ENCODE assay signal across 13 cellular contexts in the genomic region with DNA sequence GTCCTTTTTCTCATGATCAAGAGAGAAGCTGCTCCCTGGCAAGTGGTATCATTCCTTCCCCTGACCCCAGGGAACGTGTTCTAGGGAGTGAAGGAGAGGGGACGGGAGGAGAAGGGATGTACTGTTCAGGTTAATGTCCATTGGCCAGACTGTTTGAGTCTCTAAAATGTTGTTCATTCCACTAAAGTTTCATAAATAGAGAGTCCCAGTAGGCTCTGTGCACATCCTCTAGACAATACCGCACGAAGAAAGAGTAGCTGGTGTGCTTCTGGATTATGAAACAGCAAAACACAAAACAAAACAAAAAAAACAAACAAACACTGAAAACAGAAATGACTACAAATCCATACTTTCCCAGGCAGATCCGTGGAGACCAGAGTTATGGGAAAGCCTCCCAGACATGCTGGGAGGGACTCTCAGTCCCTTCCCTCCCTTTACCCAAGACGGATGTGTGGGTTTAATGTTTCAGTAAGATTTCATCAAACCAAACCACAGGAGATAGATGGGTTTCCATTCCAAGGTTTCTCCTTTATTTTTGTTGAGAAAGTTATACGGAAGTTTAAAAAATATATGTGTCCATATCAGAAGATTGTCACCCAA.
DNase-seq lines count a peak whose midpoint lies in the region; ATAC-seq and TF ChIP-seq lines count a peak whose summit lies in the region.
"Had no signal": no experiment of that assay in that cellular context is flagged by ENCODE, and none has a peak within 500 bp of the region (broad histone marks: within the 10 kb centered on the region; RNA-seq: fewer than 3 reads in every experiment).

No MANE protein-coding gene starts in this region.

- no peak for TF ChIP-seq POLR2A in uterus (IDR thresholded peaks at IDR 0.05)
- TF ChIP-seq POLR2A in tibial nerve (IDR thresholded peaks at IDR 0.05), result no peak

- H3K27me3 ChIP-seq in brain microvascular endothelial cell (replicated peaks), result no peaks in the 10 kb centered on the region
- no peaks in the 10 kb centered on the region for H3K27me3 ChIP-seq in uterus
- no peaks in the 10 kb centered on the region for H3K27me3 ChIP-seq in tibial nerve

- H3K4me1 Mint-ChIP-seq in stimulated activated naive CD8-positive, alpha-beta T cell treated with anti-CD3 and anti-CD28 coated beads, Interleukin-15, amount 100 ng/mL, for 72 hours, result peaks cover 21% of the 10 kb centered on the region
- H3K4me1 Mint-ChIP-seq in mesothelial cell of epicardium, result peaks cover 65% of the 10 kb centered on the region

- H3K36me3 ChIP-seq in brain microvascular endothelial cell (replicated peaks) (no peaks in the 10 kb centered on the region), uterus (no peaks in the 10 kb centered on the region), tibial nerve (no peaks in the 10 kb centered on the region)

- no peak overlapping the region for H3K4me3 Mint-ChIP-seq in stimulated activated naive CD8-positive, alpha-beta T cell treated with anti-CD3 and anti-CD28 coated beads, Interleukin-15, amount 100 ng/mL, for 72 hours
- H3K4me3 Mint-ChIP-seq in mesothelial cell of epicardium, result no peak overlapping the region

- TF ChIP-seq EP300 in tibial nerve (IDR thresholded peaks at IDR 0.05), result no peak

- H3K4me1 ChIP-seq in uterus, result peaks cover 0 to 4% of the 10 kb centered on the region in 2 donors
- peaks cover 0 to 22% (median 8%) of the 10 kb centered on the region in 4 donors for H3K4me1 ChIP-seq in tibial nerve

- peaks cover 11% of the 10 kb centered on the region for H3K36me3 Mint-ChIP-seq in mesothelial cell of epicardium

- in situ Hi-C loops in brain microvascular endothelial cell (cut with HindIII; ENCODE audit: low pct_ligation_motif_present, low sequenced_read_pairs), result no loop called here

- H3K27ac ChIP-seq in brain microvascular endothelial cell, result peak overlapping the region; percentile 75
- peak overlapping the region; percentile 61 to 67 for H3K27ac ChIP-seq in uterus
- peak overlapping the region in 2 of 4 donors; percentile 4 to 22 for H3K27ac ChIP-seq in tibial nerve
- H3K27ac ChIP-seq: KMS-11 had no signal

- WGBS in tibial nerve, 2 donors, result 53 to 61% methylated on average over 7 of the region's 7 CpGs

- TF ChIP-seq CTCF in brain microvascular endothelial cell (IDR thresholded peaks at IDR 0.05; ENCODE audit: low read depth, low read length, missing control alignments), result no peak
- TF ChIP-seq CTCF in mesothelial cell of epicardium (IDR thresholded peaks at IDR 0.05; ENCODE audit: unreplicated experiment), result no peak
- TF ChIP-seq CTCF in uterus (IDR thresholded peaks at IDR 0.05), result no peak
- no peak for TF ChIP-seq CTCF in tibial nerve (IDR thresholded peaks at IDR 0.05)

- DNase-seq in stimulated activated naive CD8-positive, alpha-beta T cell treated with anti-CD3 and anti-CD28 coated beads, Interleukin-15, amount 100 ng/mL, for 72 hours, result no peak
- DNase-seq in stimulated activated naive CD8-positive, alpha-beta T cell treated with anti-CD3 and anti-CD28 coated beads, Interleukin-15, Interleukin-2, amounts not matched to agents 100 U/mL and 50 U/mL, for 24 hours, result no peak
- DNase-seq in brain microvascular endothelial cell (peak; percentile 77), mesothelial cell of epicardium (ENCODE audit: low spot score in 2 of 2, unreplicated experiment in 2 of 2) (no peak), uterus (no peak), tibial nerve (ENCODE audit: low spot score in 2 of 2) (no peak)
- DNase-seq in activated CD4-positive, alpha-beta T cell treated with anti-CD3 and anti-CD28 coated beads, Interleukin-2, amount 50 U/mL, for 1 hour, result no peak
- DNase-seq: AML-193; RPMI8226; stimulated activated CD4-positive, alpha-beta T cell treated with anti-CD3 and anti-CD28 coated beads, Interleukin-15, amount 100 ng/mL, for 24 hours; stimulated activated CD8-positive, alpha-beta memory T cell treated with anti-CD3 and anti-CD28 coated beads, Interleukin-4, amount 100 ng/mL, for 48 hours had no signal

- H3K27me3 Mint-ChIP-seq in stimulated activated naive CD8-positive, alpha-beta T cell treated with anti-CD3 and anti-CD28 coated beads, Interleukin-15, amount 100 ng/mL, for 72 hours, result no peaks in the 10 kb centered on the region
- no peaks in the 10 kb centered on the region for H3K27me3 Mint-ChIP-seq in mesothelial cell of epicardium (ENCODE audit: low read depth)

- peak overlapping the region; percentile 10 to 82 for H3K27ac Mint-ChIP-seq in stimulated activated naive CD8-positive, alpha-beta T cell treated with anti-CD3 and anti-CD28 coated beads, Interleukin-15, amount 100 ng/mL, for 72 hours
- peak overlapping the region; percentile 95 for H3K27ac Mint-ChIP-seq in mesothelial cell of epicardium

- ATAC-seq in stimulated activated naive CD8-positive, alpha-beta T cell treated with anti-CD3 and anti-CD28 coated beads, Interleukin-15, amount 100 ng/mL, for 72 hours, result no peak
- ATAC-seq in stimulated activated naive CD8-positive, alpha-beta T cell treated with anti-CD3 and anti-CD28 coated beads, Interleukin-15, Interleukin-2, amounts not matched to agents 100 U/mL and 50 U/mL, for 24 hours, result no peak
- ATAC-seq in HG02973 (IDR thresholded peaks at IDR 0.05; ENCODE audit: unreplicated experiment), result no peak

- no peak overlapping the region for H3K4me3 ChIP-seq in brain microvascular endothelial cell (ENCODE audit: low read depth, low read length)
- H3K4me3 ChIP-seq in uterus, result no peak overlapping the region
- no peak overlapping the region for H3K4me3 ChIP-seq in tibial nerve

- H3K9me3 Mint-ChIP-seq in stimulated activated naive CD8-positive, alpha-beta T cell treated with anti-CD3 and anti-CD28 coated beads, Interleukin-15, amount 100 ng/mL, for 72 hours, result peaks cover 9 to 11% of the 10 kb centered on the region in 2 donors
- H3K9me3 Mint-ChIP-seq in mesothelial cell of epicardium, result peaks cover 11% of the 10 kb centered on the region

- H3K9me3 ChIP-seq in uterus, result no peaks in the 10 kb centered on the region
- H3K9me3 ChIP-seq in tibial nerve, result no peaks in the 10 kb centered on the region

- intact Hi-C loops in uterus (cut with DNase I; ENCODE audit: low total_unique reads), result no loop called here
